1 cellular context compared by ENCODE assay signal in the genomic region with DNA sequence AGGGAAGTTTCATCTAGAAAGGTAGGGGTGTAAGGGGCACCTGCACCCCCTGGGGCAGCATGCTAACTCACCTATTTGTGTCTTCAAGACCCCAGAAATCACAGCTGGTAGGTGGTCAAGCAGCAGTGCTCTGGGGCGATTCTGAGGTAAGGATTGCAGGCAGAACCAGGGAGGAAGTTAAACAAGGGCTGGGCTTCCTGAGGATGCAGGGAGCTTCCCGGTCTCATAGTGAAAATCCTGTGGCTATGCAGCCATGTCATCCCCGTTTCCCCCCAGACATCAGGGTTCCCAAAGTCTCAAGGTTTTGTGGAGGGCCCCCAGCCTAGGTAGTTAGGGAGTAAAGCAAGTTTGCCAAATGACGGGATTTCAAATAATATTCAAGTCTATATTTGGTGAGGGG.
TF ChIP-seq lines count a peak whose summit lies in the region.

No MANE protein-coding gene starts in this region.

TF ChIP-seq in HepG2, 621 proteins besides CTCF, POLR2A, EP300 and RAD21 (continued from another document):
- TF ChIP-seq, protein P1, sequence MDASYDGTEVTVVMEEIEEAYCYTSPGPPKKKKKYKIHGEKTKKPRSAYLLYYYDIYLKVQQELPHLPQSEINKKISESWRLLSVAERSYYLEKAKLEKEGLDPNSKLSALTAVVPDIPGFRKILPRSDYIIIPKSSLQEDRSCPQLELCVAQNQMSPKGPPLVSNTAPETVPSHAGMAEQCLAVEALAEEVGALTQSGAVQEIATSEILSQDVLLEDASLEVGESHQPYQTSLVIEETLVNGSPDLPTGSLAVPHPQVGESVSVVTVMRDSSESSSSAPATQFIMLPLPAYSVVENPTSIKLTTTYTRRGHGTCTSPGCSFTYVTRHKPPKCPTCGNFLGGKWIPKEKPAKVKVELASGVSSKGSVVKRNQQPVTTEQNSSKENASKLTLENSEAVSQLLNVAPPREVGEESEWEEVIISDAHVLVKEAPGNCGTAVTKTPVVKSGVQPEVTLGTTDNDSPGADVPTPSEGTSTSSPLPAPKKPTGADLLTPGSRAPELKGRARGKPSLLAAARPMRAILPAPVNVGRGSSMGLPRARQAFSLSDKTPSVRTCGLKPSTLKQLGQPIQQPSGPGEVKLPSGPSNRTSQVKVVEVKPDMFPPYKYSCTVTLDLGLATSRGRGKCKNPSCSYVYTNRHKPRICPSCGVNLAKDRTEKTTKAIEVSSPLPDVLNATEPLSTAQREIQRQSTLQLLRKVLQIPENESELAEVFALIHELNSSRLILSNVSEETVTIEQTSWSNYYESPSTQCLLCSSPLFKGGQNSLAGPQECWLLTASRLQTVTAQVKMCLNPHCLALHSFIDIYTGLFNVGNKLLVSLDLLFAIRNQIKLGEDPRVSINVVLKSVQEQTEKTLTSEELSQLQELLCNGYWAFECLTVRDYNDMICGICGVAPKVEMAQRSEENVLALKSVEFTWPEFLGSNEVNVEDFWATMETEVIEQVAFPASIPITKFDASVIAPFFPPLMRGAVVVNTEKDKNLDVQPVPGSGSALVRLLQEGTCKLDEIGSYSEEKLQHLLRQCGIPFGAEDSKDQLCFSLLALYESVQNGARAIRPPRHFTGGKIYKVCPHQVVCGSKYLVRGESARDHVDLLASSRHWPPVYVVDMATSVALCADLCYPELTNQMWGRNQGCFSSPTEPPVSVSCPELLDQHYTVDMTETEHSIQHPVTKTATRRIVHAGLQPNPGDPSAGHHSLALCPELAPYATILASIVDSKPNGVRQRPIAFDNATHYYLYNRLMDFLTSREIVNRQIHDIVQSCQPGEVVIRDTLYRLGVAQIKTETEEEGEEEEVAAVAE (CRISPR knock-in tag; IDR thresholded peaks at IDR 0.05; ENCODE audit: borderline replicate concordance): no peak
- TF ChIP-seq MTF2 (CRISPR knock-in tag; IDR thresholded peaks at IDR 0.05; ENCODE audit: borderline replicate concordance) (no peak), ZZZ3 (CRISPR knock-in tag; IDR thresholded peaks at IDR 0.05; ENCODE audit: borderline replicate concordance) (no peak), TBP (CRISPR knock-in tag; IDR thresholded peaks at IDR 0.05) (no peak), ZMYM3 (CRISPR knock-in tag; IDR thresholded peaks at IDR 0.05) (no peak)
- TF ChIP-seq, protein P2, sequence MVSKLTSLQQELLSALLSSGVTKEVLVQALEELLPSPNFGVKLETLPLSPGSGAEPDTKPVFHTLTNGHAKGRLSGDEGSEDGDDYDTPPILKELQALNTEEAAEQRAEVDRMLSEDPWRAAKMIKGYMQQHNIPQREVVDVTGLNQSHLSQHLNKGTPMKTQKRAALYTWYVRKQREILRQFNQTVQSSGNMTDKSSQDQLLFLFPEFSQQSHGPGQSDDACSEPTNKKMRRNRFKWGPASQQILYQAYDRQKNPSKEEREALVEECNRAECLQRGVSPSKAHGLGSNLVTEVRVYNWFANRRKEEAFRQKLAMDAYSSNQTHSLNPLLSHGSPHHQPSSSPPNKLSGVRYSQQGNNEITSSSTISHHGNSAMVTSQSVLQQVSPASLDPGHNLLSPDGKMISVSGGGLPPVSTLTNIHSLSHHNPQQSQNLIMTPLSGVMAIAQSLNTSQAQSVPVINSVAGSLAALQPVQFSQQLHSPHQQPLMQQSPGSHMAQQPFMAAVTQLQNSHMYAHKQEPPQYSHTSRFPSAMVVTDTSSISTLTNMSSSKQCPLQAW (CRISPR knock-in tag; IDR thresholded peaks at IDR 0.05): no peak
TF ChIP-seq in HepG2: peak in this region for 0.
